Comparison of ENCODE assay signal across 17 cellular contexts in the genomic region with DNA sequence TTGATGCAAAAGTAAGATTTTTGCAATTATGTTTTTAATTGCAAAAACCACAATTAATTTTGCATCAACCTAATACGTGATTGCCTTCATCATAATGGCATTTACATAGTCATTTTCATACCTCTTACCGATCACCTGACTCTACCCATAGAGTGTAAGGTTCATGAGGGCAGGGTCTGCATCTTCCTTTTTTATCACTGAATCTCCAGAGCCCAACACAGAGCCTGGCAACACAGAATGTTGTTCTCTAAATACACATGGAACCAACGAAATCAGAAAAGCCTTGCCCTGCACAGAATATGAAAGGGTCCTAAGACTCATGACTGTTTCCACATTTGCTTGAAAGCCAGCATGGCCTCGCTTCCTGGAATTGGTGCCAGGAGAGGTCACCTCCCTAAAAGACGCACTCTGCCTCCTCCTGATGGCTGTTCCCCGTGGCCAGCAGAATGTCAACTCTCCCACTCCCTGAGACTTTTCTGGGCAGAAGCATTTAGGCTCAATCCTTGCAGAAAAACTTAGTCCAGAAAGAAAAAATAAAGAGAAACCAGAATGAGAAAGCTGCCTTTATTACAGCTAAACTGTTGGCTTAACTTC.
"Had no signal": no experiment of that assay in that cellular context is flagged by ENCODE, and none has a peak within 500 bp of the region (broad histone marks: within the 10 kb centered on the region; RNA-seq: fewer than 3 reads in every experiment).

No MANE protein-coding gene starts in this region.

- H3K4me3 Mint-ChIP-seq: central memory CD8-positive, alpha-beta T cell; effector memory CD8-positive, alpha-beta T cell; naive thymus-derived CD4-positive, alpha-beta T cell; stimulated activated naive B cell treated with anti-CD40 and anti-IgM and Interleukin-4, amounts not matched to agents 10 μg/mL and 1 μg/mL and 100 μg/mL, for 72 hours; stimulated activated naive CD8-positive, alpha-beta T cell treated with anti-CD3 and anti-CD28 coated beads, Interleukin-15, amount 100 ng/mL, for 72 hours; type B pancreatic cell had no signal

- H3K27me3 ChIP-seq: esophagus muscularis mucosa, gastrocnemius medialis, neutrophil, right atrium auricular region had no signal

- H3K9me3 Mint-ChIP-seq: central memory CD8-positive, alpha-beta T cell; effector memory CD8-positive, alpha-beta T cell; stimulated activated naive B cell treated with anti-CD40 and anti-IgM and Interleukin-4, amounts not matched to agents 10 μg/mL and 1 μg/mL and 100 μg/mL, for 72 hours; stimulated activated naive CD8-positive, alpha-beta T cell treated with anti-CD3 and anti-CD28 coated beads, Interleukin-15, amount 100 ng/mL, for 72 hours; type B pancreatic cell had no signal

- H3K27me3 Mint-ChIP-seq: central memory CD8-positive, alpha-beta T cell; stimulated activated naive B cell treated with anti-CD40 and anti-IgM and Interleukin-4, amounts not matched to agents 10 μg/mL and 1 μg/mL and 100 μg/mL, for 72 hours; stimulated activated naive CD8-positive, alpha-beta T cell treated with anti-CD3 and anti-CD28 coated beads, Interleukin-15, amount 100 ng/mL, for 72 hours had no signal

- H3K27ac ChIP-seq: epithelial cell of prostate, esophagus muscularis mucosa, gastrocnemius medialis, left ventricle myocardium inferior, neutrophil, right atrium auricular region, thoracic aorta had no signal

- H3K4me3 ChIP-seq: esophagus muscularis mucosa, gastrocnemius medialis, left ventricle myocardium inferior, lung, right atrium auricular region, thoracic aorta had no signal

- H3K4me1 Mint-ChIP-seq: central memory CD8-positive, alpha-beta T cell; naive thymus-derived CD4-positive, alpha-beta T cell; stimulated activated naive B cell treated with anti-CD40 and anti-IgM and Interleukin-4, amounts not matched to agents 10 μg/mL and 1 μg/mL and 100 μg/mL, for 72 hours; stimulated activated naive CD8-positive, alpha-beta T cell treated with anti-CD3 and anti-CD28 coated beads, Interleukin-15, amount 100 ng/mL, for 72 hours had no signal

- H3K9me3 ChIP-seq: esophagus muscularis mucosa, gastrocnemius medialis, left ventricle myocardium inferior, neutrophil, right atrium auricular region, thoracic aorta had no signal

- H3K4me1 ChIP-seq: gastrocnemius medialis, left ventricle myocardium inferior, right atrium auricular region had no signal

- H3K27ac Mint-ChIP-seq: effector memory CD8-positive, alpha-beta T cell; naive thymus-derived CD4-positive, alpha-beta T cell; stimulated activated naive B cell treated with anti-CD40 and anti-IgM and Interleukin-4, amounts not matched to agents 10 μg/mL and 1 μg/mL and 100 μg/mL, for 72 hours; stimulated activated naive CD8-positive, alpha-beta T cell treated with anti-CD3 and anti-CD28 coated beads, Interleukin-15, amount 100 ng/mL, for 72 hours; type B pancreatic cell had no signal

- ATAC-seq: effector memory CD8-positive, alpha-beta T cell; gastrocnemius medialis; naive thymus-derived CD4-positive, alpha-beta T cell; stimulated activated naive B cell treated with anti-CD40 and anti-IgM and Interleukin-4, amounts not matched to agents 10 μg/mL and 1 μg/mL and 100 μg/mL, for 72 hours; stimulated activated naive CD8-positive, alpha-beta T cell treated with anti-CD3 and anti-CD28 coated beads, Interleukin-15, amount 100 ng/mL, for 72 hours had no signal

- DNase-seq: effector memory CD8-positive, alpha-beta T cell; gastrocnemius medialis; left ventricle myocardium inferior; mesenchymal stem cell; midbrain; naive thymus-derived CD4-positive, alpha-beta T cell; stimulated activated CD4-positive, alpha-beta T cell treated with anti-CD3 and anti-CD28 coated beads, Interleukin-4, amount 100 ng/mL, for 4 hours; stimulated activated naive B cell treated with anti-CD40 and anti-IgM and Interleukin-4, amounts not matched to agents 10 μg/mL and 1 μg/mL and 100 μg/mL, for 72 hours; stimulated activated naive CD8-positive, alpha-beta T cell treated with anti-CD3 and anti-CD28 coated beads, Interleukin-15, amount 100 ng/mL, for 72 hours had no signal

- H3K36me3 ChIP-seq: esophagus muscularis mucosa, gastrocnemius medialis, left ventricle myocardium inferior, neutrophil, right atrium auricular region, thoracic aorta had no signal

- H3K36me3 Mint-ChIP-seq: naive thymus-derived CD4-positive, alpha-beta T cell; stimulated activated naive B cell treated with anti-CD40 and anti-IgM and Interleukin-4, amounts not matched to agents 10 μg/mL and 1 μg/mL and 100 μg/mL, for 72 hours; type B pancreatic cell had no signal
